ENCODE assay signal across 8 cellular contexts in genomic region chr17:64773836-64774761, GRCh38.
DNase-seq lines count a peak whose midpoint lies in the region; ATAC-seq and TF ChIP-seq lines count a peak whose summit lies in the region.

No MANE protein-coding gene starts in this region.

- TF ChIP-seq CTCF in AG10803 (conservative IDR thresholded peaks at IDR 0.05; ENCODE audit: low read length): peak; percentile 51

- DNase-seq in AG10803 (ENCODE audit: low read depth) (peak; percentile 50), NCI-H2196 treated with DMSO at 0.1 percent for 48 hours (lab: John Stamatoyannopoulos, UW; ENCODE audit: unreplicated experiment) (peak; percentile 46), mucosa of gallbladder (ENCODE audit: low spot score) (peak; percentile 68), NOMO-1 (lab: John Stamatoyannopoulos, UW; ENCODE audit: unreplicated experiment in 2 of 2) (no peak), GDM1 (lab: John Stamatoyannopoulos, UW) (no peak)

- peaks cover 89% of the 10 kb centered on the region for H3K36me3 Mint-ChIP-seq in dendritic cell treated with granulocyte-macrophage colony-stimulating factor and Interleukin-4, amounts not matched to agents 40 ng/mL and 50 ng/mL, for 4 days (ENCODE audit: low read depth)

- peaks cover 64% of the 10 kb centered on the region for H3K4me1 Mint-ChIP-seq in dendritic cell treated with granulocyte-macrophage colony-stimulating factor and Interleukin-4, amounts not matched to agents 40 ng/mL and 50 ng/mL, for 4 days (ENCODE audit: low read depth)

- no peak overlapping the region for H3K4me3 ChIP-seq in AG10803 (ENCODE audit: low read length)

- peak overlapping the region; percentile 95 for H3K27ac Mint-ChIP-seq in dendritic cell treated with granulocyte-macrophage colony-stimulating factor and Interleukin-4, amounts not matched to agents 40 ng/mL and 50 ng/mL, for 4 days

- no peaks in the 10 kb centered on the region for H3K9me3 Mint-ChIP-seq in dendritic cell treated with granulocyte-macrophage colony-stimulating factor and Interleukin-4, amounts not matched to agents 40 ng/mL and 50 ng/mL, for 4 days

- H3K27me3 Mint-ChIP-seq in dendritic cell treated with granulocyte-macrophage colony-stimulating factor and Interleukin-4, amounts not matched to agents 40 ng/mL and 50 ng/mL, for 4 days: no peaks in the 10 kb centered on the region

- intact Hi-C loops in dendritic cell treated with granulocyte-macrophage colony-stimulating factor and Interleukin-4, amounts not matched to agents 40 ng/mL and 50 ng/mL, for 4 days (cut with micrococcal nuclease): loop anchor here (10.0 kb wide), 1 partner anchor 161 kb away; no protein-coding TSS in a partner anchor

- no peak overlapping the region for H3K4me3 Mint-ChIP-seq in dendritic cell treated with granulocyte-macrophage colony-stimulating factor and Interleukin-4, amounts not matched to agents 40 ng/mL and 50 ng/mL, for 4 days

- ATAC-seq in GM21360 (IDR thresholded peaks at IDR 0.05; ENCODE audit: unreplicated experiment): peak; percentile 51
- no peak for ATAC-seq in HG02973 (IDR thresholded peaks at IDR 0.05; ENCODE audit: unreplicated experiment)

Comparison
In these comparisons a context has a peak if more than half of its experiments do, and no peak if none do; other contexts are left out.
1. DNase-seq: peak in AG10803 (single experiment), NCI-H2196 treated with DMSO at 0.1 percent for 48 hours (single experiment) and mucosa of gallbladder (single experiment); none in NOMO-1 (0 of 2) and GDM1 (single experiment).